Comparison of ENCODE assay signal across 27 cellular contexts in the genomic region with DNA sequence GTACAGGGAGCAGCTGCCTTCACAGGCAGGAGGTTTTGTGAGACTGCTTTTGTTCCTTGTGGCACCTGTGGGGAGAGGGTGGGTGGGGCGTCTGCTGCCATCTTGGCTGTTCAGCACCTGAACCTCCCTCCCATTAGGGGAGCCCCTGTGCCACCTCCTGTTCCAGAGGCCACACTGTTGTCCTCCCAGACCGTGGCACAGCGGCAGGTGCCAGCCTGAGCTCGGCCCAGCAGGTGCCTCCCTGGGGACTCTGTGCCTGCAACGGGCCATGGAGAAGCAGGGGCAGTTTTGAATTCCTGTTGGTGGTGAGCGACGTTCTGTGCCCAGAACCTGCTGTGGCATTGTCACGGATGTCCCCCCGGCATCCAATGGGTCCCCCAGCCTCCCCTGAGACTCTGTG. TPM values are rescaled to one million over a fixed set of nuclear protein-coding genes. Genes with fewer than 3 reads are reported as not detected.
DNase-seq lines count a peak whose midpoint lies in the region; ATAC-seq, FAIRE-seq and TF ChIP-seq lines count a peak whose summit lies in the region.
"Had no signal": no experiment of that assay in that cellular context is flagged by ENCODE, and none has a peak within 500 bp of the region (broad histone marks: within the 10 kb centered on the region; RNA-seq: fewer than 3 reads in every experiment).

No MANE protein-coding gene starts in this region.

- H3K4me3 ChIP-seq in SK-N-SH (ENCODE audit: low read depth in 2 of 2, low read length in 1 of 2): no peak overlapping the region
- H3K4me3 ChIP-seq in HEK293 (ENCODE audit: low read depth, low read length): no peak overlapping the region
- H3K4me3 ChIP-seq in kidney (ENCODE audit: low read length in 2 of 2): no peak overlapping the region
- H3K4me3 ChIP-seq: A549, K562, SJSA1 had no signal

- DNase-seq in SK-N-SH (peak; percentile 28), NCI-H345 (lab: John Stamatoyannopoulos, UW) (peak; percentile 94), kidney (peak; percentile 71), GM13977 (ENCODE audit: low spot score) (no peak)
- no peak for DNase-seq in activated naive CD4-positive, alpha-beta T cell treated with anti-CD3 and anti-CD28 coated beads, Interleukin-2, amount 50 U/mL, for 16 hours
- DNase-seq: AML-193; CD8-positive, alpha-beta T cell; DMS 273 treated with DMSO at 0.1 percent for 48 hours; DND-41; Kasumi-1; NCI-H1105 treated with DMSO at 0.1 percent for 48 hours; NCI-H187 treated with DMSO at 0.1 percent for 48 hours; NCI-H446; NCI-H524 treated with DMSO at 0.1 percent for 48 hours; NCI-H82; NK-92 treated with Interleukin-12 subunit alpha and Interleukin-12 subunit beta, amount 100 ng/mL, for 24 hours; PC-3; T-helper 1 cell had no signal

- in situ Hi-C loops in GM13977 (cut with MboI; ENCODE audit: low pct_unique_long_range_greater_than_20kb, low sequenced_read_pairs, unreplicated experiment): loop anchor here (10.0 to 25.0 kb wide), 2 partner anchors 105 to 483 kb away; no protein-coding TSS in a partner anchor

- H3K79me2 ChIP-seq in SK-N-SH (ENCODE audit: insufficient read depth): no peaks in the 10 kb centered on the region

- ATAC-seq in SK-N-SH treated with all-trans-retinoic acid at 6 μM for 48 hours (no peak), HG02571 (IDR thresholded peaks at IDR 0.05; ENCODE audit: unreplicated experiment) (no peak)
- ATAC-seq: A549; CD8-positive, alpha-beta T cell; K562; PC-3; Right ventricle myocardium inferior had no signal

- POLR2A ChIA-PET in SK-N-SH (lab: Yijun Ruan, JAX) (no interaction called here), HEK293 (lab: Yijun Ruan, JAX) (interaction anchor here (0.8 kb wide), 1 partner anchor 10 kb away, joined by 3 read pairs; a partner anchor contains a TSS)

- no peak overlapping the region for H3K9ac ChIP-seq in SK-N-SH
- no peak overlapping the region for H3K9ac ChIP-seq in kidney (ENCODE audit: low read length in 2 of 2)

- CTCF ChIA-PET in SK-N-SH (lab: Yijun Ruan, JAX) (interaction anchor here (1.1 to 26.0 kb wide), 14 partner anchors 12 to 158 kb away, joined by 3 to 458 read pairs (median 26); a partner anchor contains a TSS), HEK293 (lab: Yijun Ruan, JAX) (interaction anchor here (0.6 to 5.0 kb wide), 9 partner anchors 8 to 803 kb away, joined by 3 to 72 read pairs (median 11); no protein-coding TSS in a partner anchor)

- no peak overlapping the region for H2AFZ ChIP-seq in SK-N-SH (ENCODE audit: low read depth)

- H3F3A ChIP-seq in SK-N-SH (replicated peaks; ENCODE audit: insufficient read depth): no peaks in the 10 kb centered on the region

- intact Hi-C loops in kidney (cut with DNase I): loop anchor here (5.0 kb wide), 1 partner anchor 103 kb away; no protein-coding TSS in a partner anchor

- TF ChIP-seq RAD21 in SK-N-SH (IDR thresholded peaks at IDR 0.05; ENCODE audit: low read length): no peak

- 89% methylated on average over 5 of the region's 9 CpGs for whole genome bisulfite sequencing in SK-N-SH (ENCODE audit: low lambda C conversion rate)

- H3K9me3 ChIP-seq in SK-N-SH (no peaks in the 10 kb centered on the region), HEK293 (ENCODE audit: control insufficient read depth, insufficient read depth, low read depth, low read length) (no peaks in the 10 kb centered on the region), kidney (ENCODE audit: control insufficient read depth in 1 of 2, low read length in 2 of 2) (no peaks in the 10 kb centered on the region)
- H3K9me3 ChIP-seq: A549, SJSA1 had no signal

- TF ChIP-seq CTCF in SK-N-SH (IDR thresholded peaks at IDR 0.05) (no peak), HEK293 (tag by site-specific recombination; IDR thresholded peaks at IDR 0.05) (no peak), kidney (IDR thresholded peaks at IDR 0.05; ENCODE audit: borderline replicate concordance, extremely low read depth, insufficient read depth) (no peak), GM13977 (IDR thresholded peaks at IDR 0.05; ENCODE audit: extremely low read depth, insufficient read depth, missing control alignments) (no peak)

- no peaks in the 10 kb centered on the region for H3K27me3 ChIP-seq in SK-N-SH (ENCODE audit: insufficient read depth)
- H3K27me3 ChIP-seq: SJSA1 had no signal

- H3K4me2 ChIP-seq in SK-N-SH: no peak overlapping the region
- H3K4me2 ChIP-seq: A549 had no signal

- no peaks in the 10 kb centered on the region for H4K20me1 ChIP-seq in SK-N-SH (ENCODE audit: insufficient read depth)

- no peak for TF ChIP-seq EP300 in SK-N-SH (IDR thresholded peaks at IDR 0.05; ENCODE audit: borderline replicate concordance in 1 of 2, low read depth in 1 of 2, low read length in 1 of 2)

- FAIRE-seq in kidney (lab: Jason Lieb, UNC): no peak
- FAIRE-seq: A549, GM18507, K562 had no signal

- H3K27ac ChIP-seq in SK-N-SH (ENCODE audit: low read depth in 2 of 2, low read length in 1 of 2): no peak overlapping the region
- H3K27ac ChIP-seq in HEK293 (ENCODE audit: extremely low read depth, low read depth, low read length): no peak overlapping the region
- H3K27ac ChIP-seq in kidney (ENCODE audit: low read depth in 2 of 2, low read length in 2 of 2): no peak overlapping the region
- H3K27ac ChIP-seq: C4-2B, SJSA1 had no signal

- H3K4me1 ChIP-seq in SK-N-SH (ENCODE audit: control insufficient read depth in 1 of 2, insufficient read depth in 2 of 2, low read depth in 1 of 2, low read length in 1 of 2) (peaks cover 0 to 22% of the 10 kb centered on the region in 2 experiments; a peak in 1 of 4 replicates), HEK293 (ENCODE audit: control insufficient read depth, insufficient read depth, low read length) (no peaks in the 10 kb centered on the region), kidney (ENCODE audit: control insufficient read depth in 1 of 2, insufficient read depth in 1 of 2, low read depth in 1 of 2, low read length in 2 of 2) (peaks cover 5 to 14% of the 10 kb centered on the region in 2 donors)

- H3K36me3 ChIP-seq in SK-N-SH (replicated peaks in 1 of 2; ENCODE audit: control insufficient read depth in 1 of 2, insufficient read depth in 2 of 2, low read length in 1 of 2) (peaks cover 17 to 46% of the 10 kb centered on the region in 2 experiments), HEK293 (ENCODE audit: control insufficient read depth in 2 of 2, insufficient read depth in 1 of 2, low read length in 2 of 2) (peaks cover 15 to 81% of the 10 kb centered on the region in 2 experiments; a peak in 2 of 3 replicates), kidney (ENCODE audit: control insufficient read depth in 1 of 2, insufficient read depth in 2 of 2, low read length in 2 of 2) (no peaks in the 10 kb centered on the region)

- H3K9me2 ChIP-seq in SK-N-SH: no peaks in the 10 kb centered on the region

TF ChIP-seq in SK-N-SH, 30 proteins besides CTCF, POLR2A, EP300 and RAD21 (continues in another document):
- TF ChIP-seq, protein P1, sequence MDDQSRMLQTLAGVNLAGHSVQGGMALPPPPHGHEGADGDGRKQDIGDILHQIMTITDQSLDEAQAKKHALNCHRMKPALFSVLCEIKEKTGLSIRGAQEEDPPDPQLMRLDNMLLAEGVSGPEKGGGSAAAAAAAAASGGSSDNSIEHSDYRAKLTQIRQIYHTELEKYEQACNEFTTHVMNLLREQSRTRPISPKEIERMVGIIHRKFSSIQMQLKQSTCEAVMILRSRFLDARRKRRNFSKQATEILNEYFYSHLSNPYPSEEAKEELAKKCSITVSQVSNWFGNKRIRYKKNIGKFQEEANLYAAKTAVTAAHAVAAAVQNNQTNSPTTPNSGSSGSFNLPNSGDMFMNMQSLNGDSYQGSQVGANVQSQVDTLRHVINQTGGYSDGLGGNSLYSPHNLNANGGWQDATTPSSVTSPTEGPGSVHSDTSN (IDR thresholded peaks at IDR 0.05): no peak
- no peak for TF ChIP-seq SMC3 (IDR thresholded peaks at IDR 0.05; ENCODE audit: low read depth, low read length)

TF ChIP-seq in SK-N-SH treated with all-trans-retinoic acid at 6 μM for 48 hours, 23 proteins besides CTCF, POLR2A, EP300 and RAD21 (continues in another document):
- TF ChIP-seq TOX (CRISPR knock-in tag; IDR thresholded peaks at IDR 0.05; ENCODE audit: borderline replicate concordance) (no peak), ZFP30 (CRISPR knock-in tag; IDR thresholded peaks at IDR 0.05) (no peak)

TF ChIP-seq in HEK293, 187 proteins besides CTCF, POLR2A, EP300 and RAD21:
- 0 out of 2 replicates have a peak, but pooled peaks have one; percentile 32 for TF ChIP-seq SCRT2 (tag by site-specific recombination; IDR thresholded peaks at IDR 0.05)
- TF ChIP-seq ZNF660 (tag by site-specific recombination; IDR thresholded peaks at IDR 0.05): no peak
- no peak for TF ChIP-seq ZNF521 (tag by site-specific recombination; IDR thresholded peaks at IDR 0.05)

RNA-seq across cellular contexts. Expression of a gene that starts 9.9 kb away (rescaled TPM):
- 272 and 579 TPM in 2 replicates for polyA plus RNA-seq in SK-N-SH (2012; rRNA removed)
- polyA plus RNA-seq in SK-N-SH (2012; cell fraction: cytosol; rRNA removed): 169 and 266 TPM in 2 replicates
- 757 and 838 TPM in 2 replicates for polyA plus RNA-seq in SK-N-SH (2012; cell fraction: nucleus; rRNA removed)
- total RNA-seq in kidney: 240 TPM
- polyA plus RNA-seq in kidney (ENCODE audit: insufficient read depth, low read depth, low replicate concordance): 310 TPM

RNA-seq across cellular contexts. Expression of a gene that starts 39.7 kb away (rescaled TPM):
- polyA plus RNA-seq in SK-N-SH (2012; rRNA removed) (83.8 and 87.4 TPM in 2 replicates), kidney (ENCODE audit: insufficient read depth, low read depth, low replicate concordance) (23.0 TPM)
- 47.2 and 67.5 TPM in 2 replicates for polyA plus RNA-seq in SK-N-SH (2012; cell fraction: cytosol; rRNA removed)
- 55.9 and 68.2 TPM in 2 replicates for polyA plus RNA-seq in SK-N-SH (2012; cell fraction: nucleus; rRNA removed)
- total RNA-seq in kidney: 56.6 TPM

RNA-seq across cellular contexts. Expression of a gene that starts 44.7 kb away (rescaled TPM):
- polyA plus RNA-seq in SK-N-SH (2012; rRNA removed): 256 and 441 TPM in 2 replicates
- polyA plus RNA-seq in SK-N-SH (2012; cell fraction: cytosol; rRNA removed): 528 and 616 TPM in 2 replicates
- 334 and 427 TPM in 2 replicates for polyA plus RNA-seq in SK-N-SH (2012; cell fraction: nucleus; rRNA removed)
- 172 TPM for total RNA-seq in kidney
- polyA plus RNA-seq in kidney (ENCODE audit: insufficient read depth, low read depth, low replicate concordance): 72.1 TPM
- polyA plus RNA-seq: K562 had no signal

RNA-seq across cellular contexts. Expression of a gene that starts 54.1 kb away (rescaled TPM):
- polyA plus RNA-seq in SK-N-SH (2012; rRNA removed) (11.6 and 14.3 TPM in 2 replicates), kidney (ENCODE audit: insufficient read depth, low read depth, low replicate concordance) (18.0 TPM)
- polyA plus RNA-seq in SK-N-SH (2012; cell fraction: cytosol; rRNA removed): 5.3 and 10.0 TPM in 2 replicates
- polyA plus RNA-seq in SK-N-SH (2012; cell fraction: nucleus; rRNA removed): 9.1 and 10.1 TPM in 2 replicates
- 65.2 TPM for total RNA-seq in kidney
- polyA plus RNA-seq: K562 had no signal

Comparison
In these comparisons a context has a peak if more than half of its experiments do, and no peak if none do; other contexts are left out.
1. DNase-seq: peak in SK-N-SH (single experiment), NCI-H345 (single experiment) and kidney (single experiment); none in GM13977 (single experiment) and activated naive CD4-positive, alpha-beta T cell treated with anti-CD3 and anti-CD28 coated beads, Interleukin-2, amount 50 U/mL, for 16 hours (single experiment).